In the genomic region with DNA sequence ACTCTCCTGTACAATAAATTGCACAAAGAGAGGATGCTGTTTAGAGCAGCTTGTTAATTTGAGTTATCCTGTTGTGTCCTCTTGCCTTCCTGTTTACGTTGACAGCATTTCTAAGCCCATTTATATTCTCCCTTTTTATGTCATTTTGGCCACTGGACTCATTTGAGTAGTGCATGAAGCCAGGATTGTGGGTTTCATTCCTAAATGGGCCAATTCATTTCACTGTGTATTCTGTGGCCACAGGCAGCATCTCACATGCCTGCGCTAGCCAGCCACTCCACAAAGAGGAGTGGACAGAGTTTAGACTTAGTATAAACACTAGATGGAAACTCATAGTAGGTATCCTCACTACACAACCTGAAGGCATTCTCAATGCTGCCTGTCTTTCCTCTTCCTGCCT, we compare ENCODE assay signal across 17 cellular contexts.
DNase-seq lines count a peak whose midpoint lies in the region; ATAC-seq, FAIRE-seq and TF ChIP-seq lines count a peak whose summit lies in the region.
"Had no signal": no experiment of that assay in that cellular context is flagged by ENCODE, and none has a peak within 500 bp of the region (broad histone marks: within the 10 kb centered on the region; RNA-seq: fewer than 3 reads in every experiment).

No MANE protein-coding gene starts in this region.

- H3K4me1 ChIP-seq in upper lobe of left lung: peaks cover 0 to 34% (median 27%) of the 10 kb centered on the region in 4 donors

- peak; percentile 58 for FAIRE-seq in GM12892 (lab: Jason Lieb, UNC)
- FAIRE-seq: GM18507, H54 had no signal

- H3K36me3 ChIP-seq in upper lobe of left lung: no peaks in the 10 kb centered on the region

- no peak overlapping the region for H3K4me3 ChIP-seq in upper lobe of left lung
- H3K4me3 ChIP-seq: GM23248 had no signal

- H3K4me1 Mint-ChIP-seq in activated CD4-positive, alpha-beta T cell treated with anti-CD3 and anti-CD28 coated beads, Interleukin-2, amount 10 ng/mL, durations not matched to agents 24 days and 14 days: peaks cover 6% of the 10 kb centered on the region
- H3K4me1 Mint-ChIP-seq: B cell had no signal

- TF ChIP-seq POLR2A in GM12892 (IDR thresholded peaks at IDR 0.05; ENCODE audit: low read depth, low read length) (no peak), upper lobe of left lung (IDR thresholded peaks at IDR 0.05) (no peak)

- peaks cover 21% of the 10 kb centered on the region for H3K36me3 Mint-ChIP-seq in activated CD4-positive, alpha-beta T cell treated with anti-CD3 and anti-CD28 coated beads, Interleukin-2, amount 10 ng/mL, durations not matched to agents 24 days and 14 days (ENCODE audit: low read depth)
- H3K36me3 Mint-ChIP-seq: CD4-positive, alpha-beta memory T cell had no signal

- intact Hi-C loops in activated CD4-positive, alpha-beta T cell treated with anti-CD3 and anti-CD28 coated beads, Interleukin-2, amount 10 ng/mL, durations not matched to agents 24 days and 14 days (cut with micrococcal nuclease): no loop called here

- H3K27ac ChIP-seq in upper lobe of left lung: peak overlapping the region in 3 of 4 donors; percentile 18 to 67 (median 41)
- H3K27ac ChIP-seq: C4-2B, GM23248, HL-60 had no signal

- no peak for TF ChIP-seq EP300 in upper lobe of left lung (IDR thresholded peaks at IDR 0.05)

- 59 to 70% methylated on average over 2 of the region's 2 CpGs for WGBS in upper lobe of left lung, 2 donors

- no peak overlapping the region for H3K27ac Mint-ChIP-seq in activated CD4-positive, alpha-beta T cell treated with anti-CD3 and anti-CD28 coated beads, Interleukin-2, amount 10 ng/mL, durations not matched to agents 24 days and 14 days
- H3K27ac Mint-ChIP-seq: B cell; CD4-positive, alpha-beta memory T cell had no signal

- H3K4me3 Mint-ChIP-seq in activated CD4-positive, alpha-beta T cell treated with anti-CD3 and anti-CD28 coated beads, Interleukin-2, amount 10 ng/mL, durations not matched to agents 24 days and 14 days: no peak overlapping the region
- H3K4me3 Mint-ChIP-seq: B cell; CD4-positive, alpha-beta memory T cell had no signal

- DNase-seq in GM12892 (ENCODE audit: insufficient read length) (no peak), SK-MEL-5 (ENCODE audit: low read depth, low spot score) (peak; percentile 84), epidermal melanocyte (ENCODE audit: insufficient read length, low spot score) (peak; percentile 36), upper lobe of left lung (no peak)
- DNase-seq in activated CD4-positive, alpha-beta T cell treated with anti-CD3 and anti-CD28 coated beads, Interleukin-2, amount 10 ng/mL, durations not matched to agents 24 days and 14 days: no peak
- DNase-seq in stimulated activated CD4-positive, alpha-beta T cell treated with anti-CD3 and anti-CD28 coated beads, Interleukin-2, amount 100 ng/mL, for 48 hours: no peak
- DNase-seq: CD4-positive, alpha-beta memory T cell; COR-L47; DMS53; GM23248 had no signal

- TF ChIP-seq CTCF in upper lobe of left lung (IDR thresholded peaks at IDR 0.05): no peak

- no peaks in the 10 kb centered on the region for H3K9me3 Mint-ChIP-seq in activated CD4-positive, alpha-beta T cell treated with anti-CD3 and anti-CD28 coated beads, Interleukin-2, amount 10 ng/mL, durations not matched to agents 24 days and 14 days
- H3K9me3 Mint-ChIP-seq: CD4-positive, alpha-beta memory T cell had no signal

- ATAC-seq in upper lobe of left lung (ENCODE audit: low FRiP score in 2 of 2) (no peak), HG03439 (IDR thresholded peaks at IDR 0.05; ENCODE audit: unreplicated experiment) (no peak)
- ATAC-seq: HCT116 had no signal

- H3K27me3 Mint-ChIP-seq in activated CD4-positive, alpha-beta T cell treated with anti-CD3 and anti-CD28 coated beads, Interleukin-2, amount 10 ng/mL, durations not matched to agents 24 days and 14 days: no peaks in the 10 kb centered on the region
- H3K27me3 Mint-ChIP-seq: B cell; CD4-positive, alpha-beta memory T cell had no signal

- in situ Hi-C loops in SK-MEL-5 (cut with HindIII; ENCODE audit: low pct_unique_long_range_greater_than_20kb, low sequenced_read_pairs): no loop called here

- H3K9me3 ChIP-seq in upper lobe of left lung: no peaks in the 10 kb centered on the region

- H3K27me3 ChIP-seq in upper lobe of left lung: no peaks in the 10 kb centered on the region

Comparison
In these comparisons a context has a peak if more than half of its experiments do, and no peak if none do; other contexts are left out.
1. DNase-seq: peak in SK-MEL-5 (single experiment) and epidermal melanocyte (single experiment); none in GM12892 (single experiment), upper lobe of left lung (0 of 2), activated CD4-positive, alpha-beta T cell treated with anti-CD3 and anti-CD28 coated beads, Interleukin-2, amount 10 ng/mL, durations not matched to agents 24 days and 14 days (single experiment) and stimulated activated CD4-positive, alpha-beta T cell treated with anti-CD3 and anti-CD28 coated beads, Interleukin-2, amount 100 ng/mL, for 48 hours (0 of 2).